In the genomic region with DNA sequence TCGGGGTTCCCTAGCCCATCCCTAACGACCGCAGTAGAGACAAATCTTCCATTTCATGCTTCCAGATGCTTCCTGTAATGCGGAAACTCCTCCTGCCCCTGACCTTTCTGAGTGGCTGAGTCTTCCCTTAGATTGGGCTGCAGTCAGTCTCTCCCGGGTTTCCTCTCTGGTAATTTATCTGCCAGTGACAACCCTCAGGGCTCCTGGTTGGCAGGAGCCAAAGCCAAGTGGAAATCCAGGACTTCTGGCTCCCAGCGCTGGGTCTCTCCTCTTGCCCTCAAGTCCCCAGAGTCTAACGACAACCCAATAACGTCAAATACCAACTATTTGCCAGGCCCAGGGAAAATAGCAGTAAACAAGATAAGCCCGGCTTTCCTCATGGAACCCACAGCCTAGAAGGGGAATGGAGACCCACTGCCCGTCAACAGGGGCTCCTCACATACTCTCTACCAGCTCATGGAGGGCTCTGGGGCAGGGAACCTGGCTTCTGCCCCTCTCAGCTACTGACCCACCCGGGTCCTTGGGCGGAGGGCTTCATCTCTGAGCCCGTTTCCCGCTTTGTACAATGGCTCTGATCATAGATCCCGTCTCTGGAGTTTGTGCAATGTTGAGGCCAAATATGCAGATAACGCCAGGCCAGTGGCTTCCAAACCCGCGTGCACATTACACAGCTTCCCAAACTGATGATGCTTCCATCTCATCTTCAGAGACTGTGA, we compare ENCODE assay signal across 8 cellular contexts. TPM values are rescaled to one million over a fixed set of nuclear protein-coding genes. Genes with fewer than 3 reads are reported as not detected.
A peak's percentile ranks its signal among the peaks of the same experiment; 100 is the strongest.
DNase-seq lines count a peak whose midpoint lies in the region; ATAC-seq, FAIRE-seq and TF ChIP-seq lines count a peak whose summit lies in the region.

No MANE protein-coding gene starts in this region.

- intact Hi-C loops in esophagus squamous epithelium (cut with DNase I), result loop anchor here (5.0 to 10.0 kb wide), 2 partner anchors 136 to 159 kb away; partner anchors contain the start of genes GRPEL1 and TADA2B
- intact Hi-C loops in psoas muscle (cut with DNase I), result loop anchor here (2.0 to 5.0 kb wide), 2 partner anchors 78 to 164 kb away; no protein-coding TSS in a partner anchor

- TF ChIP-seq POLR2A in esophagus squamous epithelium (IDR thresholded peaks at IDR 0.05), result no peak

- no peak for DNase-seq in RWPE1 (ENCODE audit: low spot score)
- DNase-seq in esophagus squamous epithelium (lab: John Stamatoyannopoulos, UW), result no peak
- peak in 1 of 2 donors; percentile 37 for DNase-seq in psoas muscle
- DNase-seq in activated gamma-delta T cell treated with Interleukin-2 at 50 U/mL for 16 hours, result no peak
- DNase-seq in HTR-8/SVneo (ENCODE audit: insufficient read length, low spot score), result no peak
- DNase-seq in NCI-H1105 (lab: John Stamatoyannopoulos, UW), result no peak

- FAIRE-seq in HTR-8/SVneo (lab: Jason Lieb, UNC), result no peak

- H3K4me1 ChIP-seq in esophagus squamous epithelium (peaks cover 16 to 59% (median 19%) of the 10 kb centered on the region in 3 donors), psoas muscle (peaks cover 41% of the 10 kb centered on the region)

- 27 to 37% methylated on average over 9 to 10 of the region's 18 CpGs for WGBS in esophagus squamous epithelium, 2 donors
- 10 to 14% (median 13%) methylated on average over 18 of the region's 18 CpGs for WGBS in psoas muscle, 3 donors

- POLR2A ChIA-PET in RWPE1 (lab: Yijun Ruan, JAX; ENCODE audit: low non-redundant PET), result no interaction called here

- H3K9me3 ChIP-seq in esophagus squamous epithelium, result no peaks in the 10 kb centered on the region
- no peaks in the 10 kb centered on the region for H3K9me3 ChIP-seq in psoas muscle

- no peak for TF ChIP-seq CTCF in RWPE1 (conservative IDR thresholded peaks at IDR 0.05; ENCODE audit: low read depth)
- TF ChIP-seq CTCF in esophagus squamous epithelium (IDR thresholded peaks at IDR 0.05), result no peak
- TF ChIP-seq CTCF in psoas muscle (IDR thresholded peaks at IDR 0.05), result no peak

- H3K27ac ChIP-seq in RWPE1, result peak overlapping the region; percentile 91
- H3K27ac ChIP-seq in esophagus squamous epithelium, result peak overlapping the region; percentile 97 to 99 (median 98)
- H3K27ac ChIP-seq in psoas muscle, result peak overlapping the region; percentile 99

- CTCF ChIA-PET in RWPE1 (lab: Yijun Ruan, JAX), result interaction anchor here (0.6 to 1.1 kb wide), 4 partner anchors 159 to 189 kb away, joined by 3 to 4 read pairs (median 3); partner anchors contain the start of gene GRPEL1

- H3K4me3 ChIP-seq in GM08714 (ENCODE audit: low read length) (peak overlapping the region; percentile 56; the same call in 1 of the 2 replicates), esophagus squamous epithelium (peak overlapping the region; percentile 74 to 93 (median 86)), psoas muscle (peak overlapping the region; percentile 81)

- H3K36me3 ChIP-seq in esophagus squamous epithelium, result no peaks in the 10 kb centered on the region
- H3K36me3 ChIP-seq in psoas muscle (ENCODE audit: insufficient read depth in 1 of 2, low read depth in 1 of 2), result no peaks in the 10 kb centered on the region

- peaks cover 0 to 10% (median 0%) of the 10 kb centered on the region in 4 donors for H3K27me3 ChIP-seq in esophagus squamous epithelium
- no peaks in the 10 kb centered on the region for H3K27me3 ChIP-seq in psoas muscle (ENCODE audit: insufficient read depth in 3 of 3, low read length in 2 of 3)

- ATAC-seq in psoas muscle (no peak), GM19351 (IDR thresholded peaks at IDR 0.05; ENCODE audit: unreplicated experiment) (no peak)

RNA-seq across cellular contexts. Expression of gene TBC1D14, which starts 1.1 kb away (rescaled TPM):
- total RNA-seq in esophagus squamous epithelium (10 to 100 TPM; 28.2 to 50.4 (median 42.1) TPM), psoas muscle (10 to 100 TPM; 32.7 to 45.5 (median 35.6) TPM)
- 10 to 100 TPM; 14.7 to 44.3 (median 17.7) TPM for polyA plus RNA-seq in psoas muscle
